ENCODE assay signal across 11 cellular contexts in genomic region chr15:45642203-45642932, GRCh38. TPM values are rescaled to one million over a fixed set of nuclear protein-coding genes. Genes with fewer than 3 reads are reported as not detected.
DNase-seq lines count a peak whose midpoint lies in the region; ATAC-seq, FAIRE-seq and TF ChIP-seq lines count a peak whose summit lies in the region.
"Had no signal": no experiment of that assay in that cellular context is flagged by ENCODE, and none has a peak within 500 bp of the region (broad histone marks: within the 10 kb centered on the region; RNA-seq: fewer than 3 reads in every experiment).

No MANE protein-coding gene starts in this region.

- H2AFZ ChIP-seq in neural progenitor cell (replicated peaks): no peak overlapping the region

- peaks cover 2% of the 10 kb centered on the region for H3K27me3 Mint-ChIP-seq in neural progenitor cell (ENCODE audit: insufficient read depth, low read depth)
- H3K27me3 Mint-ChIP-seq: activated naive CD4-positive, alpha-beta T cell treated with anti-CD3 and anti-CD28 coated beads, Interleukin-2, amount 10 ng/mL, durations not matched to agents 7 days and 5 days had no signal

- ATAC-seq in pancreas (peak in 3 of 4 donors; percentile 4 to 16 (median 9)), GM19328 (IDR thresholded peaks at IDR 0.05; ENCODE audit: unreplicated experiment) (no peak)

- no peaks in the 10 kb centered on the region for H3K9me3 Mint-ChIP-seq in neural progenitor cell
- H3K9me3 Mint-ChIP-seq: activated naive CD4-positive, alpha-beta T cell treated with anti-CD3 and anti-CD28 coated beads, Interleukin-2, amount 10 ng/mL, durations not matched to agents 7 days and 5 days; mesothelial cell of epicardium had no signal

- no peak overlapping the region for H3K9ac ChIP-seq in neural progenitor cell

- TF ChIP-seq CTCF in NB4 (IDR thresholded peaks at IDR 0.05; ENCODE audit: low read depth, low read length): no peak
- no peak for TF ChIP-seq CTCF in epithelial cell of esophagus (IDR thresholded peaks at IDR 0.05; ENCODE audit: insufficient read depth, low read depth, low read length, missing control alignments)
- no peak for TF ChIP-seq CTCF in pancreas (IDR thresholded peaks at IDR 0.05)
- TF ChIP-seq CTCF in neural progenitor cell (IDR thresholded peaks at IDR 0.05): no peak

- no peak overlapping the region for H3K27ac Mint-ChIP-seq in neural progenitor cell
- H3K27ac Mint-ChIP-seq: activated naive CD4-positive, alpha-beta T cell treated with anti-CD3 and anti-CD28 coated beads, Interleukin-2, amount 10 ng/mL, durations not matched to agents 7 days and 5 days; mesothelial cell of epicardium had no signal

- no peaks in the 10 kb centered on the region for H3F3A ChIP-seq in neural progenitor cell (ENCODE audit: low read depth)

- 47 to 49% methylated on average over 7 of the region's 7 CpGs for WGBS in pancreas, 2 donors

- H3K36me3 ChIP-seq in pancreas (no peaks in the 10 kb centered on the region), neural progenitor cell (no peaks in the 10 kb centered on the region)

- H3K4me1 ChIP-seq in pancreas: peaks cover 30 to 66% (median 31%) of the 10 kb centered on the region in 3 donors
- H3K4me1 ChIP-seq in neural progenitor cell: no peaks in the 10 kb centered on the region

- H3K27me3 ChIP-seq in pancreas: no peaks in the 10 kb centered on the region
- peaks cover 31% of the 10 kb centered on the region for H3K27me3 ChIP-seq in neural progenitor cell

- no peaks in the 10 kb centered on the region for H3K9me3 ChIP-seq in pancreas
- no peaks in the 10 kb centered on the region for H3K9me3 ChIP-seq in neural progenitor cell (ENCODE audit: low read depth)

- peak; percentile 82 for DNase-seq in AG20443 (ENCODE audit: low spot score)
- DNase-seq in NB4 (ENCODE audit: low read depth): peak; percentile 29
- DNase-seq in epithelial cell of esophagus (ENCODE audit: low read depth): peak; percentile 24
- DNase-seq in pancreas: no peak
- DNase-seq in activated gamma-delta T cell treated with Interleukin-2 at 50 U/mL for 16 hours: no peak
- DNase-seq in NCI-H2081 (lab: John Stamatoyannopoulos, UW): no peak
- no peak for DNase-seq in neural progenitor cell (ENCODE audit: low spot score)
- DNase-seq: activated naive CD4-positive, alpha-beta T cell treated with anti-CD3 and anti-CD28 coated beads, Interleukin-2, amount 10 ng/mL, durations not matched to agents 7 days and 5 days; OCI-M1 had no signal

- FAIRE-seq in pancreas (lab: Jason Lieb, UNC): no peak

- intact Hi-C loops in pancreas (cut with DNase I): no loop called here

- no peak overlapping the region for H3K4me3 Mint-ChIP-seq in neural progenitor cell
- H3K4me3 Mint-ChIP-seq: activated naive CD4-positive, alpha-beta T cell treated with anti-CD3 and anti-CD28 coated beads, Interleukin-2, amount 10 ng/mL, durations not matched to agents 7 days and 5 days; mesothelial cell of epicardium had no signal

- H3K4me3 ChIP-seq in NB4 (ENCODE audit: low read depth, low read length) (no peak overlapping the region), epithelial cell of esophagus (ENCODE audit: low read length) (no peak overlapping the region), pancreas (no peak overlapping the region), neural progenitor cell (no peak overlapping the region)

- H3K4me2 ChIP-seq in neural progenitor cell: no peak overlapping the region

- no peaks in the 10 kb centered on the region for H4K20me1 ChIP-seq in neural progenitor cell (ENCODE audit: low read depth)

- no peak for TF ChIP-seq POLR2A in NB4 (IDR thresholded peaks at IDR 0.05; ENCODE audit: extremely low read depth, insufficient read length)

- H3K4me1 Mint-ChIP-seq in neural progenitor cell: peaks cover 2% of the 10 kb centered on the region

- no peaks in the 10 kb centered on the region for H3K36me3 Mint-ChIP-seq in neural progenitor cell
- H3K36me3 Mint-ChIP-seq: mesothelial cell of epicardium had no signal

- H3K27ac ChIP-seq in pancreas (peak overlapping the region; percentile 14 to 86 (median 56)), neural progenitor cell (no peak overlapping the region)

- no peaks in the 10 kb centered on the region for H3K79me2 ChIP-seq in neural progenitor cell (ENCODE audit: low read depth)

RNA-seq across cellular contexts. Expression of gene SQOR, which starts 7.5 kb away (rescaled TPM):
- total RNA-seq in pancreas (10 to 100 TPM; 22.8 to 28.6 (median 24.8) TPM), neural progenitor cell (ENCODE audit: low replicate concordance) (0.22 and 0.73 TPM in 2 replicates)
- 10 to 100 TPM; 13.8 to 22.0 TPM for polyA plus RNA-seq in pancreas

RNA-seq across cellular contexts. Expression of gene BLOC1S6, which starts 55.2 kb away (rescaled TPM):
- total RNA-seq in pancreas: 10 to 100 TPM; 14.8 to 30.5 (median 20.7) TPM
- polyA plus RNA-seq in pancreas: 10 to 100 TPM in 1 of 2 donors, 1 to 10 TPM in 1; 8.4 to 18.4 TPM
- 46.6 and 64.6 TPM in 2 replicates for total RNA-seq in neural progenitor cell (ENCODE audit: low replicate concordance)

Comparison
In these comparisons a context has a peak if more than half of its experiments do, and no peak if none do; other contexts are left out.
1. DNase-seq: peak in AG20443 (single experiment), NB4 (single experiment) and epithelial cell of esophagus (single experiment); none in pancreas (0 of 6), activated gamma-delta T cell treated with Interleukin-2 at 50 U/mL for 16 hours (single experiment), NCI-H2081 (0 of 2) and neural progenitor cell (single experiment).
2. RNA of gene SQOR, which starts 7.5 kb away (total RNA-seq): 22.8 to 28.6 TPM in pancreas; 0.22 to 0.73 TPM in neural progenitor cell; every median in the first group is over 10 times any median in the second.